ENCODE assay signal across 7 cellular contexts in the genomic region with DNA sequence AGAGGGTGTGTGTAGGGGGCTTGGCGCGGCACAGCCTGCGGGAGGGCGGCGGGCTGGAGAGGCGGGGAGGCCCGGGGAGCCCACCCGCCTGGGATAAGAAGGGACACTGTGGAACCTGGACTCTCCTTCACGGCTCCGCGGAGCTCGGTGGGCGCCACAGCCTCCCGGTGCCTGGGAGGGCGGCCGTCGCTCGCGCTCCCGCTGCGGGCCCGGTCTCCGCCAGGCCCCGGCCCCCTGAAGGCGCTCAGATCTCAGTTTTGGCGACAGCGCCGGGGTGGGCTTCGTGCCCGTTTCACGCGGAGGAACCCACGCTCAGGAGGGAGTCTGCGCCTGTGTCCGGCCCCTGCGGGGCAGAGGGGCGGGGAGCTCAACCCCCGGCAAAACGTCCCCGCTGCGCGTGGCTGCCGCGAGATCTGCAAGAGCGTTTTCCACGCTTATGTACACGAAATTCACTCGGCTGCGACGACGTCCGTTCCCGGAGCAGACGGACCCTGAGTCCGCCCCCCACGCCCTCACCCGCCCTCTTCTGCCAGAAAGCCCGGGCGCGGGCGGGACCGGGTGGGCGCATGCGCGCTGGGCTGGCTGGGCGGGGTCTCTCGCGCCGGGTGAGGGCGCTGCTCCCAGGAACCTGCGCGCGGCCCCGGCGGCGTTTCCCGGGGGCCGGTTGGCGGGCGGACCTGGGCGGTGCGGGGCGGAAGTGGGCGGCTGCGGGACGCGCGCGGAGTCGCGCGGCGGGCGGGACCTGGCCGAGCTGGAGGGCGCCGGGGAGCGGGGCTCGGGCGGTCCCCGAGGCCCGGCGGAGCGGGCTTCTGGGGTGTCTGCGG. TPM values are rescaled to one million over a fixed set of nuclear protein-coding genes. Genes with fewer than 3 reads are reported as not detected.
A peak's percentile ranks its signal among the peaks of the same experiment; 100 is the strongest.
DNase-seq lines count a peak whose midpoint lies in the region; ATAC-seq and TF ChIP-seq lines count a peak whose summit lies in the region.

Gene NELFB (plus strand): TSS at position 704 of the 824 bp plus-strand sequence.

- peaks cover 20% of the 10 kb centered on the region for H3K79me2 ChIP-seq in hepatocyte

- H3K4me2 ChIP-seq in hepatocyte = peak within 1 kb of the TSS; percentile 98

- H4K20me1 ChIP-seq in hepatocyte (ENCODE audit: insufficient read depth, poor library complexity, severe bottlenecking) = peaks cover 7% of the 10 kb centered on the region

- H3K9me2 ChIP-seq in hepatocyte (replicated peaks; ENCODE audit: insufficient read depth) = no peaks in the 10 kb centered on the region

- DNase-seq in NCI-H2081 (lab: John Stamatoyannopoulos, UW) = peak; percentile 82 to 83
- DNase-seq in T1000 (lab: John Stamatoyannopoulos, UW) = peak; percentile 88
- DNase-seq in astrocyte of the cerebellum (ENCODE audit: low read depth) = peak; percentile 54
- peak; percentile 95 for DNase-seq in hepatocyte (ENCODE audit: low spot score)
- no peak for DNase-seq in retinal pigment epithelial cell (ENCODE audit: low read depth)

- 0% methylated on average over 18 of the region's 105 CpGs for WGBS in hepatocyte (ENCODE audit: low lambda C conversion rate, missing lambda C conversion rate)

- peaks cover 15% of the 10 kb centered on the region for H3K4me1 ChIP-seq in hepatocyte (ENCODE audit: insufficient read depth)

- in situ Hi-C loops in astrocyte of the cerebellum (cut with HindIII; ENCODE audit: low sequenced_read_pairs) = no loop called here

- TF ChIP-seq CTCF in astrocyte of the cerebellum (IDR thresholded peaks at IDR 0.05; ENCODE audit: low read depth, low read length, missing control alignments) (no peak), hepatocyte (IDR thresholded peaks at IDR 0.05; ENCODE audit: poor library complexity) (no peak), retinal pigment epithelial cell (conservative IDR thresholded peaks at IDR 0.05; ENCODE audit: low read depth, low read length) (no peak)

- peak within 1 kb of the TSS; percentile 95 for H3K4me3 ChIP-seq in astrocyte of the cerebellum (ENCODE audit: low read depth, low read length)
- peak within 1 kb of the TSS; percentile 80 for H3K4me3 ChIP-seq in hepatocyte
- peak within 1 kb of the TSS; percentile 89 for H3K4me3 ChIP-seq in retinal pigment epithelial cell (ENCODE audit: low read length)

- H3K36me3 ChIP-seq in hepatocyte (replicated peaks; ENCODE audit: insufficient read depth, low read depth) = no peaks in the 10 kb centered on the region

- no peaks in the 10 kb centered on the region for H3K27me3 ChIP-seq in hepatocyte

- ATAC-seq in GM18511 (IDR thresholded peaks at IDR 0.05; ENCODE audit: unreplicated experiment) (peak; percentile 78), HG02938 (IDR thresholded peaks at IDR 0.05; ENCODE audit: unreplicated experiment) (peak; percentile 69)

- H3K9me3 ChIP-seq in hepatocyte (ENCODE audit: low read depth) = no peaks in the 10 kb centered on the region

- H2AFZ ChIP-seq in hepatocyte = peak within 1 kb of the TSS; percentile 78

- peak within 1 kb of the TSS; percentile 52 for H3K27ac ChIP-seq in hepatocyte

RNA-seq across cellular contexts. Expression of gene NELFB, which starts in this region (rescaled TPM):
- 36.4 and 41.4 TPM in 2 replicates for total RNA-seq in hepatocyte
- polyA plus RNA-seq in hepatocyte = 61.1 and 63.5 TPM in 2 replicates
